28 cellular contexts compared by ENCODE assay signal in the genomic region with DNA sequence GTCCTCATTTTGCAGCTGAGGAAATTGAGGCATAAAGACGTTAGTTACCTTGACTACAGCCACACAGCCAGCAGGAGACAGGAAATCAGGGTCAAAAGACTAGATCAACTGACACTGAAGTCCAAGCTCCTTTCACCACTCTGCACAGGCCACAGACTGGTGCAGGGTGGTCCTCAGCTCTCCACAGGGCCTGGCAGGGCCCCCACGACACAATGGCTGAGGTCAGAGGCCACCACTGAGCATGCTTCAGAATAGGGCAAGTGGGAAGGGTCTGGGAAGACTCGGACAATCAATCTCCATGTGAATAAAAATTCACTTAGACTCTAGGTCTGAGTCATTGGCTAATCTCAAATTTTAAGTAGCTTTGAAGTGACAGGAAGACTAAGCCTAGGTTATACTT.
"Had no signal": no experiment of that assay in that cellular context is flagged by ENCODE, and none has a peak within 500 bp of the region (broad histone marks: within the 10 kb centered on the region; RNA-seq: fewer than 3 reads in every experiment).

No MANE protein-coding gene starts in this region.

- H3K27ac Mint-ChIP-seq: naive thymus-derived CD8-positive, alpha-beta T cell; nephron; stimulated activated memory B cell treated with anti-CD40 and anti-IgM and Interleukin-4, amounts not matched to agents 10 μg/mL and 1 μg/mL and 100 μg/mL, for 72 hours had no signal

- H3K4me1 Mint-ChIP-seq: naive thymus-derived CD8-positive, alpha-beta T cell; nephron; stimulated activated memory B cell treated with anti-CD40 and anti-IgM and Interleukin-4, amounts not matched to agents 10 μg/mL and 1 μg/mL and 100 μg/mL, for 72 hours had no signal

- H3K27ac ChIP-seq: left lung, lower lobe of right lung, neutrophil, parathyroid adenoma, psoas muscle, right atrium auricular region, right lobe of liver, stomach, testis, thyroid gland, transverse colon, upper lobe of left lung, vagina had no signal

- H2AFZ ChIP-seq: parathyroid adenoma had no signal

- H3K27me3 Mint-ChIP-seq: stimulated activated memory B cell treated with anti-CD40 and anti-IgM and Interleukin-4, amounts not matched to agents 10 μg/mL and 1 μg/mL and 100 μg/mL, for 72 hours had no signal

- H3K9me3 ChIP-seq: left lung, lower lobe of right lung, neutrophil, psoas muscle, right atrium auricular region, right lobe of liver, stomach, testis, thyroid gland, transverse colon, upper lobe of left lung, vagina had no signal

- H3K9ac ChIP-seq: parathyroid adenoma had no signal

- H3K36me3 Mint-ChIP-seq: naive thymus-derived CD8-positive, alpha-beta T cell; stimulated activated memory B cell treated with anti-CD40 and anti-IgM and Interleukin-4, amounts not matched to agents 10 μg/mL and 1 μg/mL and 100 μg/mL, for 72 hours had no signal

- H3K79me2 ChIP-seq: parathyroid adenoma had no signal

- ATAC-seq: left cardiac atrium; left lung; lower lobe of right lung; naive thymus-derived CD8-positive, alpha-beta T cell; psoas muscle; right lobe of liver; stimulated activated memory B cell treated with anti-CD40 and anti-IgM and Interleukin-4, amounts not matched to agents 10 μg/mL and 1 μg/mL and 100 μg/mL, for 72 hours; stimulated activated naive CD8-positive, alpha-beta T cell treated with anti-CD3 and anti-CD28 coated beads, Interleukin-15, Interleukin-2, amounts not matched to agents 100 U/mL and 50 U/mL, for 24 hours had no signal

- H3K9me3 Mint-ChIP-seq: naive thymus-derived CD8-positive, alpha-beta T cell; nephron had no signal

- H3K4me3 ChIP-seq: left lung, lower lobe of right lung, psoas muscle, right atrium auricular region, right lobe of liver, smooth muscle cell, stomach, testis, thyroid gland, transverse colon, upper lobe of left lung, vagina had no signal

- H3K4me2 ChIP-seq: smooth muscle cell had no signal

- DNase-seq: hippocampal formation; kidney glomerular epithelial cell; left cardiac atrium; left lung; lower lobe of right lung; mammary epithelial cell; mesenchymal stem cell; naive thymus-derived CD8-positive, alpha-beta T cell; occipital lobe; psoas muscle; right lobe of liver; stimulated activated CD4-positive, alpha-beta T cell treated with anti-CD3 and anti-CD28 coated beads, Interleukin-1b, Interleukin-23, amount 100 ng/mL, for 48 hours; stimulated activated CD4-positive, alpha-beta T cell treated with anti-CD3 and anti-CD28 coated beads, Interleukin-2, amount 100 ng/mL, for 48 hours; stimulated activated CD4-positive, alpha-beta T cell treated with anti-CD3 and anti-CD28 coated beads, Interleukin-4, amount 100 ng/mL, for 4 hours; stimulated activated CD8-positive, alpha-beta memory T cell treated with anti-CD3 and anti-CD28 coated beads, Interleukin-4, amount 100 ng/mL, for 48 hours; stimulated activated naive CD8-positive, alpha-beta T cell treated with anti-CD3 and anti-CD28 coated beads, Interleukin-15, Interleukin-2, amounts not matched to agents 100 U/mL and 50 U/mL, for 24 hours; stomach; testis; thyroid gland; transverse colon had no signal

- H3K27me3 ChIP-seq: left lung, neutrophil, right atrium auricular region, right lobe of liver, stomach, testis, thyroid gland, transverse colon, upper lobe of left lung, vagina had no signal

- H3K4me3 Mint-ChIP-seq: naive thymus-derived CD8-positive, alpha-beta T cell; nephron; stimulated activated memory B cell treated with anti-CD40 and anti-IgM and Interleukin-4, amounts not matched to agents 10 μg/mL and 1 μg/mL and 100 μg/mL, for 72 hours had no signal

- H3K4me1 ChIP-seq: left lung, lower lobe of right lung, parathyroid adenoma, psoas muscle, right atrium auricular region, right lobe of liver, testis, thyroid gland, transverse colon, upper lobe of left lung, vagina had no signal

- H3K36me3 ChIP-seq: left lung, lower lobe of right lung, neutrophil, right atrium auricular region, right lobe of liver, stomach, thyroid gland, transverse colon, upper lobe of left lung, vagina had no signal
